Comparison of ENCODE assay signal across 8 cellular contexts in the genomic region with DNA sequence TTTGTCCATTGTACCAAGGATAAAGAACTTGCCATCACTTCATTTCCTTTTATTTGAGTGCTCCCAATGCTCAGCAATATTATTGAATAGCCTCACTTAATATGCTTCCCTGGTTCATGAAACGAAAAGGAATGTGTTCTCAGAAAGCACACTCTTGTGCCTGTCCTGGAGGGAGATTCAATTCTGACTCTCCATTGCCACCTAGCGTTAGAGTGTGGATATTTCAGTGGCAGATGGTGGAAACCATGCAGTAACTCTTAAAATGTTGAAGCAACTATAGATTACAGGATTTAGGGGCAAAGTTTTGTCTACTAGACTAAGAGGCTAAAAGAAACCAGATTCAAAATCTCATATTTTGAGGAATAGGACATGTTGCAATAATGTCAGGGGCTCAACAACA. TPM values are rescaled to one million over a fixed set of nuclear protein-coding genes. Genes with fewer than 3 reads are reported as not detected.
DNase-seq lines count a peak whose midpoint lies in the region; ATAC-seq and TF ChIP-seq lines count a peak whose summit lies in the region.

No MANE protein-coding gene starts in this region.

- H3K27ac ChIP-seq in RWPE1 (no peak overlapping the region), mammary epithelial cell (ENCODE audit: insufficient read depth, low read depth, low read length) (no peak overlapping the region), transverse colon (no peak overlapping the region)

- H4K20me1 ChIP-seq in mammary epithelial cell (ENCODE audit: insufficient read depth, low read length) = no peaks in the 10 kb centered on the region

- DNase-seq in stimulated activated CD4-positive, alpha-beta T cell treated with anti-CD3 and anti-CD28 coated beads, Interleukin-12 subunit alpha, Interleukin-12 subunit beta, amount 100 ng/mL, for 4 hours = peak; percentile 7
- DNase-seq in stimulated activated CD4-positive, alpha-beta T cell treated with anti-CD3 and anti-CD28 coated beads, Interleukin-4, amount 100 ng/mL, for 1 hour = no peak
- peak; percentile 41 for DNase-seq in RWPE1 (ENCODE audit: low spot score)
- no peak for DNase-seq in mammary epithelial cell
- DNase-seq in left lobe of liver (ENCODE audit: low spot score) = no peak
- peak; percentile 33 for DNase-seq in transverse colon
- no peak for DNase-seq in effector CD8-positive, alpha-beta T cell (lab: John Stamatoyannopoulos, UW)

- ATAC-seq in HG03378 (IDR thresholded peaks at IDR 0.05; ENCODE audit: unreplicated experiment) (peak; percentile 60), left lobe of liver (peak; percentile 87)

- CTCF ChIA-PET in RWPE1 (lab: Yijun Ruan, JAX) = no interaction called here
- CTCF ChIA-PET in mammary epithelial cell (lab: Charles Lee; ENCODE audit: low non-redundant PET) = no interaction called here

- TF ChIP-seq POLR2A in transverse colon (IDR thresholded peaks at IDR 0.05) = no peak

- POLR2A ChIA-PET in RWPE1 (lab: Yijun Ruan, JAX; ENCODE audit: low non-redundant PET) = no interaction called here

- H3K36me3 ChIP-seq in mammary epithelial cell (ENCODE audit: insufficient read depth, low read length) (no peaks in the 10 kb centered on the region), transverse colon (no peaks in the 10 kb centered on the region)

- in situ Hi-C loops in mammary epithelial cell (cut with MboI; ENCODE audit: low sequenced_read_pairs in 2 of 2) = no loop called here
- in situ Hi-C loops in transverse colon (cut with MboI; ENCODE audit: low pct_ligation_motif_present in 1 of 4, low pct_unique_long_range_greater_than_20kb in 1 of 4, low sequenced_read_pairs in 3 of 4) = no loop called here

- H3K4me2 ChIP-seq in mammary epithelial cell (ENCODE audit: insufficient read depth, low read depth, low read length) = no peak overlapping the region

- no peaks in the 10 kb centered on the region for H3K9me3 ChIP-seq in mammary epithelial cell (replicated peaks; ENCODE audit: insufficient read depth, low read length)
- H3K9me3 ChIP-seq in transverse colon = no peaks in the 10 kb centered on the region

- no TSS peak for BruUV-seq in mammary epithelial cell (replicated peaks; lab: Mats Ljungman, UMichigan)

- intact Hi-C loops in mammary epithelial cell (cut with micrococcal nuclease) (loop anchor here (1.0 kb wide), 1 partner anchor 33 kb away; no protein-coding TSS in a partner anchor), transverse colon (cut with DNase I; ENCODE audit: low total_unique reads) (no loop called here)

- no peak overlapping the region for H2AFZ ChIP-seq in mammary epithelial cell (ENCODE audit: low read depth, low read length)

- TF ChIP-seq EP300 in transverse colon (IDR thresholded peaks at IDR 0.05; ENCODE audit: low read depth) = no peak

- no peaks in the 10 kb centered on the region for H3K79me2 ChIP-seq in mammary epithelial cell (ENCODE audit: insufficient read depth, low read length)

- peak; percentile 66 for TF ChIP-seq CTCF in RWPE1 (conservative IDR thresholded peaks at IDR 0.05; ENCODE audit: low read depth)
- peak; percentile 80 to 87 for TF ChIP-seq CTCF in mammary epithelial cell (conservative IDR thresholded peaks at IDR 0.05 in 1 of 2, IDR thresholded peaks at IDR 0.05 in 1 of 2; ENCODE audit: extremely low read depth in 1 of 2, insufficient read depth in 1 of 2, low read depth in 1 of 2, low read length in 2 of 2)
- peak; percentile 58 to 78 (median 60) for TF ChIP-seq CTCF in transverse colon (IDR thresholded peaks at IDR 0.05)

- no peak overlapping the region for H3K9ac ChIP-seq in mammary epithelial cell (ENCODE audit: insufficient read depth, low read length)

- H3K4me3 ChIP-seq in mammary epithelial cell (replicated peaks in 1 of 3; ENCODE audit: insufficient read depth in 1 of 3, low read depth in 2 of 3, low read length in 3 of 3) (no peak overlapping the region), transverse colon (no peak overlapping the region)

- dilution Hi-C loops in mammary epithelial cell (cut with HindIII; ENCODE audit: low sequenced_read_pairs) = loop anchor here (5.0 kb wide), 1 partner anchor 57 kb away; no protein-coding TSS in a partner anchor

- H3K27me3 ChIP-seq in mammary epithelial cell (ENCODE audit: insufficient read depth, low read length) (no peaks in the 10 kb centered on the region), transverse colon (no peaks in the 10 kb centered on the region)

- H3K4me1 ChIP-seq in mammary epithelial cell (ENCODE audit: insufficient read depth, low read length) (peaks cover 17% of the 10 kb centered on the region), transverse colon (no peaks in the 10 kb centered on the region)

- WGBS in mammary epithelial cell (ENCODE audit: low coverage, missing lambda C conversion rate) = 0% methylated on average over 2 of the region's 2 CpGs
- 0 to 4% methylated on average over 1 to 2 of the region's 2 CpGs for WGBS in transverse colon (ENCODE audit: low coverage in 1 of 2), 2 donors

RNA-seq across cellular contexts. Expression of gene GAB3, which starts 36.0 kb away (rescaled TPM):
- total RNA-seq in mammary epithelial cell (1 to 10 TPM in 1 of 2 donors, under 1 TPM in 1; 0.61 to 2.8 TPM), left lobe of liver (0.73 TPM), transverse colon (1 to 10 TPM in 3 of 4 donors, under 1 TPM in 1; 0.37 to 4.4 (median 3.0) TPM)
- 0.28 TPM for polyA plus RNA-seq in mammary epithelial cell
- polyA minus RNA-seq in mammary epithelial cell = 0.26 TPM

RNA-seq across cellular contexts. Expression of gene DKC1, which starts 47.7 kb away (rescaled TPM):
- total RNA-seq in mammary epithelial cell = 10 to 100 TPM; 31.3 to 93.0 TPM
- polyA plus RNA-seq in mammary epithelial cell = 69.3 TPM
- polyA minus RNA-seq in mammary epithelial cell = 89.0 TPM
- 9.6 TPM for total RNA-seq in left lobe of liver
- total RNA-seq in transverse colon = 100 to 1,000 TPM in 1 of 4 donors, 10 to 100 TPM in 3; 12.7 to 134 (median 24.9) TPM

Comparison
In these comparisons a context has a peak if more than half of its experiments do, and no peak if none do; other contexts are left out.
1. DNase-seq: peak in stimulated activated CD4-positive, alpha-beta T cell treated with anti-CD3 and anti-CD28 coated beads, Interleukin-12 subunit alpha, Interleukin-12 subunit beta, amount 100 ng/mL, for 4 hours (single experiment), RWPE1 (single experiment) and transverse colon (single experiment); none in stimulated activated CD4-positive, alpha-beta T cell treated with anti-CD3 and anti-CD28 coated beads, Interleukin-4, amount 100 ng/mL, for 1 hour (single experiment), mammary epithelial cell (single experiment), left lobe of liver (single experiment) and effector CD8-positive, alpha-beta T cell (single experiment).
2. Peak in every context shown above with its lines, with median percentiles within 50 percentile points of each other: CTCF ChIP-seq.